In the genomic region with DNA sequence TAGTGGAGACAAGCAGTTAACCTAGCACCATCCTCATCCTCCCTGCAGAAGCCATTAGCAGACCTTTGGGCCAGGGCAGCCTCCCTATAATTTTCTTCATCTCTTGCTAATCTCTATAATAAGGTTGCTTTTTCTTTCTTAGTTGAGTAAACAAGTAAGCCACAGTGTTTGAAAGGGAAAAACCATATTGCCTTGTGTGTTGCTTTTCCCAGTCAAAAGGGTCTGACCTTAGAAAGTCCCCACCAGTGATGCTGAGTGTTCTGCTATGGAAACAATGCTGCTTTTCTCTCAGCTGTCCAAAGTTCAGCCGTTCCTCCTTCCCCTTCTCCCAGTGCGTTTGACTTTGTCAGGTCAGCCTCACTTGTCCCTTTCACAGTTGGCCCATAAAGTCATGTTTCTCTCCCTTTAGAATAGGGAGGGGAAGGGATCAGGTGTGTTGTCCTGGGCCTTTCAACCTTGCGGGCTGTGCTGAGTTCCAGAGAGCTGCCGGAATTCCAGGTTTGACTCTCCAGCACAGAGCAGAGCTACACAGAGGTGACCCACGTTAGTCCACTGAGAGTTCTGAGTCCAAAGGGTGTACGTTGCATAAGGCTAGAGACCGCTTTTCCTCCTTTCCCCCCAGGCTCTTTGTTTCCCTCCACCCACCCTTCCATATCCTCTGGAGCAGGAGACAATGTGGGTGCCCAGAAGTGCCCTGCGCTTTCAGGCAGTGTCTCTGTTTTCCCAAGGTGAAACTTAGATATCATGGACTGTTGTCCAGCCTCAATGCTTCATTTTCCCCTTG, we compare ENCODE assay signal across 27 cellular contexts. TPM values are rescaled to one million over a fixed set of nuclear protein-coding genes. Genes with fewer than 3 reads are reported as not detected.
DNase-seq lines count a peak whose midpoint lies in the region; ATAC-seq, FAIRE-seq and TF ChIP-seq lines count a peak whose summit lies in the region.
"Had no signal": no experiment of that assay in that cellular context is flagged by ENCODE, and none has a peak within 500 bp of the region (broad histone marks: within the 10 kb centered on the region; RNA-seq: fewer than 3 reads in every experiment).

No MANE protein-coding gene starts in this region.

- H3K36me3 ChIP-seq in GM23338 (ENCODE audit: insufficient read depth) (peaks cover 56% of the 10 kb centered on the region), endothelial cell of umbilical vein (ENCODE audit: control insufficient read depth in 2 of 2, extremely low read depth in 1 of 2, insufficient read depth in 2 of 2, low read length in 2 of 2) (peaks cover 18 to 64% of the 10 kb centered on the region in 2 experiments), prostate gland (peaks cover 6 to 52% of the 10 kb centered on the region in 2 donors)

- no peak overlapping the region for H3K9ac ChIP-seq in endothelial cell of umbilical vein (replicated peaks; ENCODE audit: extremely low read depth, insufficient read depth, low read length)

- no peaks in the 10 kb centered on the region for H3K9me1 ChIP-seq in endothelial cell of umbilical vein (replicated peaks; ENCODE audit: control insufficient read depth, extremely low read depth, insufficient read depth, low read length)

- H3K9me3 ChIP-seq in endothelial cell of umbilical vein (replicated peaks; ENCODE audit: control insufficient read depth, insufficient read depth, low read length), result no peaks in the 10 kb centered on the region
- H3K9me3 ChIP-seq in prostate gland, result no peaks in the 10 kb centered on the region
- H3K9me3 ChIP-seq: body of pancreas, colonic mucosa, sigmoid colon, SJSA1 had no signal

- H2AFZ ChIP-seq in GM23338, result no peak overlapping the region
- H2AFZ ChIP-seq in endothelial cell of umbilical vein (ENCODE audit: low read depth, low read length), result no peak overlapping the region

- H3K4me3 Mint-ChIP-seq in GM23338, result no peak overlapping the region
- H3K4me3 Mint-ChIP-seq: activated CD8-positive, alpha-beta T cell treated with anti-CD3 and anti-CD28 coated beads for 36 hours; CD8-positive, alpha-beta memory T cell; H9 had no signal

- H3K27me3 ChIP-seq in GM23338 (ENCODE audit: insufficient read depth) (no peaks in the 10 kb centered on the region), endothelial cell of umbilical vein (ENCODE audit: control insufficient read depth in 2 of 2, insufficient read depth in 2 of 2, low read length in 2 of 2) (no peaks in the 10 kb centered on the region), prostate gland (replicated peaks; ENCODE audit: insufficient read depth) (no peaks in the 10 kb centered on the region)
- H3K27me3 ChIP-seq: body of pancreas, colonic mucosa, sigmoid colon, SJSA1 had no signal

- H4K20me1 ChIP-seq in GM23338 (replicated peaks; ENCODE audit: insufficient read depth) (peaks cover 42% of the 10 kb centered on the region), endothelial cell of umbilical vein (replicated peaks; ENCODE audit: control insufficient read depth, extremely low read depth, insufficient read depth, low read length) (no peaks in the 10 kb centered on the region)

- POLR2A ChIA-PET in GM10248 (lab: Yijun Ruan, JAX), result no interaction called here
- POLR2A ChIA-PET in endothelial cell of umbilical vein (lab: Charles Lee), result no interaction called here

- H3K4me3 ChIP-seq in GM23338 (no peak overlapping the region), endothelial cell of umbilical vein (replicated peaks in 1 of 3; ENCODE audit: insufficient read depth in 1 of 3, low read depth in 1 of 3, low read length in 3 of 3) (no peak overlapping the region), prostate gland (no peak overlapping the region)
- H3K4me3 ChIP-seq: body of pancreas, colonic mucosa, lung, sigmoid colon, SJSA1 had no signal

- TSS peak; percentile 6 for BruUV-seq in endothelial cell of umbilical vein (replicated peaks; lab: Mats Ljungman, UMichigan)

- intact Hi-C loops in endothelial cell of umbilical vein (cut with micrococcal nuclease) (no loop called here), prostate gland (cut with DNase I) (no loop called here)

- H3K27ac Mint-ChIP-seq in GM23338, result peak overlapping the region; percentile 11; the same call in 1 of the 2 replicates
- H3K27ac Mint-ChIP-seq: activated CD8-positive, alpha-beta T cell treated with anti-CD3 and anti-CD28 coated beads for 36 hours had no signal

- H3K36me3 Mint-ChIP-seq in GM23338 (ENCODE audit: low read depth), result peaks cover 27% of the 10 kb centered on the region

- ATAC-seq in GM23338, result no peak
- no peak for ATAC-seq in GM21576 (IDR thresholded peaks at IDR 0.05; ENCODE audit: unreplicated experiment)
- no peak for ATAC-seq in HG03432 (IDR thresholded peaks at IDR 0.05; ENCODE audit: unreplicated experiment)
- ATAC-seq: activated CD8-positive, alpha-beta T cell treated with anti-CD3 and anti-CD28 coated beads for 36 hours; activated naive CD4-positive, alpha-beta T cell treated with anti-CD3 and anti-CD28 coated beads, Interleukin-2, amount 50 U/mL, for 72 hours; body of pancreas had no signal

- H3K4me1 ChIP-seq in GM23338 (ENCODE audit: insufficient read depth) (no peaks in the 10 kb centered on the region), endothelial cell of umbilical vein (ENCODE audit: control insufficient read depth, extremely low read depth, insufficient read depth, low read length) (peaks cover 9% of the 10 kb centered on the region), prostate gland (replicated peaks) (peaks cover 2% of the 10 kb centered on the region)
- H3K4me1 ChIP-seq: body of pancreas, sigmoid colon had no signal

- CTCF ChIA-PET in GM10248 (lab: Yijun Ruan, JAX), result interaction anchor here (0.9 to 1.0 kb wide), 2 partner anchors 7 to 495 kb away, joined by 3 to 4 read pairs; no protein-coding TSS in a partner anchor
- CTCF ChIA-PET in endothelial cell of umbilical vein (lab: Charles Lee), result interaction anchor here (6.3 kb wide), 1 partner anchor 110 kb away, joined by 40 read pairs; no protein-coding TSS in a partner anchor

- peak; percentile 26 for DNase-seq in GM10248 (ENCODE audit: extremely low spot score)
- DNase-seq in GM23338 (ENCODE audit: low spot score), result no peak
- peak; percentile 3 for DNase-seq in endothelial cell of umbilical vein (ENCODE audit: low read depth, low spot score)
- peak; percentile 3 for DNase-seq in prostate gland (ENCODE audit: low spot score)
- no peak for DNase-seq in SIG-M5 (lab: John Stamatoyannopoulos, UW)
- DNase-seq: activated CD4-positive, CD25-positive, alpha-beta regulatory T cell; activated CD8-positive, alpha-beta T cell treated with anti-CD3 and anti-CD28 coated beads for 36 hours; body of pancreas; hippocampal formation; Kasumi-1; NCI-H1048; NCI-H1930; NCI-H345; sigmoid colon; T-helper 2 cell had no signal

- TF ChIP-seq POLR2A in endothelial cell of umbilical vein (IDR thresholded peaks at IDR 0.05; ENCODE audit: low read depth, low read length), result no peak
- TF ChIP-seq POLR2A in prostate gland (IDR thresholded peaks at IDR 0.05), result no peak

- H3K4me1 Mint-ChIP-seq in GM23338, result no peaks in the 10 kb centered on the region
- H3K4me1 Mint-ChIP-seq: CD8-positive, alpha-beta memory T cell; H9 had no signal

- dilution Hi-C loops in endothelial cell of umbilical vein (cut with MboI; ENCODE audit: extremely low pct_ligation_motif_present, low sequenced_read_pairs), result no loop called here

- TF ChIP-seq CTCF in GM10248 (IDR thresholded peaks at IDR 0.05; ENCODE audit: control extremely low read depth, extremely low read depth, low read depth, missing control alignments) (no peak), GM23338 (conservative IDR thresholded peaks at IDR 0.05; ENCODE audit: low read depth in 2 of 2) (no peak), endothelial cell of umbilical vein (IDR thresholded peaks at IDR 0.05; ENCODE audit: extremely low read depth in 1 of 2, insufficient read depth in 1 of 2, low read depth in 1 of 2, low read length in 2 of 2) (no peak), prostate gland (IDR thresholded peaks at IDR 0.05) (no peak)

- no peak for FAIRE-seq in endothelial cell of umbilical vein (lab: Jason Lieb, UNC)
- FAIRE-seq: endometrium, GM12892, islet of Langerhans had no signal

- WGBS in prostate gland, result 87% methylated on average over 8 of the region's 8 CpGs

- peaks cover 24% of the 10 kb centered on the region for H3F3A ChIP-seq in GM23338 (replicated peaks; ENCODE audit: low read depth)

- H3K4me2 ChIP-seq in GM23338 (no peak overlapping the region), endothelial cell of umbilical vein (ENCODE audit: insufficient read depth, low read length) (no peak overlapping the region)

- H3K79me2 ChIP-seq in GM23338 (replicated peaks; ENCODE audit: insufficient read depth) (no peaks in the 10 kb centered on the region), endothelial cell of umbilical vein (ENCODE audit: control insufficient read depth, insufficient read depth, low read length) (no peaks in the 10 kb centered on the region)

- H3K27me3 Mint-ChIP-seq in GM23338 (ENCODE audit: insufficient read depth, low read depth, poor library complexity), result no peaks in the 10 kb centered on the region
- H3K27me3 Mint-ChIP-seq: activated CD8-positive, alpha-beta T cell treated with anti-CD3 and anti-CD28 coated beads for 36 hours; CD8-positive, alpha-beta memory T cell had no signal

- no peaks in the 10 kb centered on the region for H3K9me2 ChIP-seq in GM23338 (ENCODE audit: insufficient read depth)

- no peak overlapping the region for H3K27ac ChIP-seq in GM23338 (ENCODE audit: low read depth)
- no peak overlapping the region for H3K27ac ChIP-seq in endothelial cell of umbilical vein (ENCODE audit: insufficient read depth, low read depth, low read length)
- H3K27ac ChIP-seq in prostate gland, result no peak overlapping the region
- H3K27ac ChIP-seq: body of pancreas, colonic mucosa, sigmoid colon, SJSA1 had no signal

- no peaks in the 10 kb centered on the region for H3K9me3 Mint-ChIP-seq in GM23338
- H3K9me3 Mint-ChIP-seq: activated CD8-positive, alpha-beta T cell treated with anti-CD3 and anti-CD28 coated beads for 36 hours; activated naive CD4-positive, alpha-beta T cell treated with anti-CD3 and anti-CD28 coated beads, Interleukin-2, amount 50 U/mL, for 72 hours; CD8-positive, alpha-beta memory T cell; H9 had no signal

RNA-seq across cellular contexts. Expression of gene CLEC18C, which starts 15.9 kb away (rescaled TPM):
- not detected in 2 replicates for total RNA-seq in GM23338 (2014; rRNA removed; shearing (Covaris generic))
- polyA plus RNA-seq in GM23338 (2016; fragmentation: Nextera tagmentation; extraction: Ambion mirVana) (0.06 and 0.16 TPM in 2 replicates), endothelial cell of umbilical vein (0.06 TPM in 1 of 2 replicates, not detected in the other)
- total RNA-seq in endothelial cell of umbilical vein (0.42 TPM in 1 of 2 replicates, not detected in the other), prostate gland (1 to 10 TPM in 1 of 2 donors, under 1 TPM in 1; 0.41 to 2.8 TPM)
- not detected in 2 replicates for polyA plus RNA-seq in endothelial cell of umbilical vein (2011; cell fraction: cytosol; rRNA removed)
- 0.32 and 0.33 TPM in 2 replicates for polyA plus RNA-seq in endothelial cell of umbilical vein (2011; cell fraction: nucleus; rRNA removed)
- not detected in 2 replicates for polyA plus RNA-seq in endothelial cell of umbilical vein (2012)
- 0.85 TPM in 1 of 2 replicates, not detected in the other for polyA minus RNA-seq in endothelial cell of umbilical vein
- polyA minus RNA-seq in endothelial cell of umbilical vein (2011; cell fraction: cytosol; rRNA and poly(A)+ RNA removed), result not detected
- 0.19 and 0.87 TPM in 2 replicates for polyA minus RNA-seq in endothelial cell of umbilical vein (2011; cell fraction: nucleus; rRNA and poly(A)+ RNA removed)
- total RNA-seq: activated CD8-positive, alpha-beta T cell treated with anti-CD3 and anti-CD28 coated beads for 36 hours; activated naive CD4-positive, alpha-beta T cell treated with anti-CD3 and anti-CD28 coated beads, Interleukin-2, amount 50 U/mL, for 72 hours; osteocyte; sigmoid colon; SJSA1 had no signal
- polyA plus RNA-seq: CD8-positive, alpha-beta memory T cell had no signal

RNA-seq across cellular contexts. Expression of gene PDPR, which starts 43.5 kb away (rescaled TPM):
- 35.7 and 38.2 TPM in 2 replicates for total RNA-seq in GM23338 (2014; rRNA removed; shearing (Covaris generic))
- 7.8 and 8.3 TPM in 2 replicates for polyA plus RNA-seq in GM23338 (2016; fragmentation: Nextera tagmentation; extraction: Ambion mirVana)
- 22.0 and 26.4 TPM in 2 replicates for total RNA-seq in endothelial cell of umbilical vein
- 26.9 and 29.9 TPM in 2 replicates for polyA plus RNA-seq in endothelial cell of umbilical vein
- 14.5 and 14.7 TPM in 2 replicates for polyA plus RNA-seq in endothelial cell of umbilical vein (2011; cell fraction: cytosol; rRNA removed)
- polyA plus RNA-seq in endothelial cell of umbilical vein (2011; cell fraction: nucleus; rRNA removed), result 85.1 and 92.2 TPM in 2 replicates
- polyA plus RNA-seq in endothelial cell of umbilical vein (2012), result 19.5 and 21.6 TPM in 2 replicates
- polyA minus RNA-seq in endothelial cell of umbilical vein, result 75.3 and 83.6 TPM in 2 replicates
- polyA minus RNA-seq in endothelial cell of umbilical vein (2011; cell fraction: cytosol; rRNA and poly(A)+ RNA removed), result 19.7 TPM
- 44.8 and 66.4 TPM in 2 replicates for polyA minus RNA-seq in endothelial cell of umbilical vein (2011; cell fraction: nucleus; rRNA and poly(A)+ RNA removed)
- 10 to 100 TPM; 17.2 to 50.4 TPM for total RNA-seq in prostate gland

Comparison
In these comparisons a context has a peak if more than half of its experiments do, and no peak if none do; other contexts are left out.
1. DNase-seq: peak in GM10248 (single experiment), endothelial cell of umbilical vein (single experiment) and prostate gland (single experiment); none in GM23338 (single experiment) and SIG-M5 (single experiment).